In the genomic region with DNA sequence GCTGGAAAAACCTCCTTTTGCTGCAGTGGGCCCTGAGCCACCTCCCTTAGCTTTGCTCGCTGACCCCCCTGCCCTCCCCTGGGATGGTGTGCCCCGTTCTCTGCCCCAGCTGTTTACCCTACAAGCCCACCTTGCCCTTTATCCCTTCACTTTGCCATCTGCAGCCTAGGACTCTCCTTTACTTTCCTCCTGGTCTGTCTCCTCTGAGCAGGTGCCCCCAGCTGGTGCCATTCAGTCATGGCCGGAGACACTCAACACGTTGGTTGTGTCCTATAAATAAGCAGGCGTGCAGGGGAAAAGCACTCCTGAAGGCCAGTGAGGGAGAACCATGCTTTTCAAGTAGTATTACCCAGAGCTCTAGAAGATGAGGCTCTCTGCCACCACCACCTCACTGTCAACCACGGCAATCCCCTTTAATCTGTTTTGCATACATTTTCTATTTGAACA, we compare ENCODE assay signal across 9 cellular contexts. TPM values are rescaled to one million over a fixed set of nuclear protein-coding genes. Genes with fewer than 3 reads are reported as not detected.
DNase-seq lines count a peak whose midpoint lies in the region; ATAC-seq, FAIRE-seq and TF ChIP-seq lines count a peak whose summit lies in the region.
"Had no signal": no experiment of that assay in that cellular context is flagged by ENCODE, and none has a peak within 500 bp of the region (broad histone marks: within the 10 kb centered on the region; RNA-seq: fewer than 3 reads in every experiment).

No MANE protein-coding gene starts in this region.

- no peaks in the 10 kb centered on the region for H3K79me2 ChIP-seq in K562 (ENCODE audit: control insufficient read depth, insufficient read depth, low read length)

- no peak for FAIRE-seq in K562 (lab: Jason Lieb, UNC)

- H2BK5ac ChIP-seq in neuronal stem cell (ENCODE audit: low read length) = no peak overlapping the region

- no peak overlapping the region for H2BK120ac ChIP-seq in neuronal stem cell (ENCODE audit: low read depth, low read length)

- no peak for TF ChIP-seq EP300 in K562 (IDR thresholded peaks at IDR 0.05; ENCODE audit: low read length)

- intact Hi-C loops in K562 (cut with micrococcal nuclease) = no loop called here

- in situ Hi-C loops in K562 (cut with MboI) = no loop called here

- H4K8ac ChIP-seq in neuronal stem cell (ENCODE audit: low read depth, low read length) = no peak overlapping the region

- BruUV-seq in K562 (replicated peaks; lab: Mats Ljungman, UMichigan) = no TSS peak

- H3K4me3 ChIP-seq in K562 (no peak overlapping the region), neuronal stem cell (ENCODE audit: low read length in 2 of 2) (no peak overlapping the region)

- H3K4me1 ChIP-seq in K562 (replicated peaks in 1 of 2; ENCODE audit: control insufficient read depth in 2 of 2, insufficient read depth in 2 of 2, low read length in 2 of 2) (peaks cover 5 to 7% of the 10 kb centered on the region in 2 experiments; a peak in 4 of 5 replicates), neuronal stem cell (ENCODE audit: control insufficient read depth in 2 of 2, insufficient read depth in 1 of 2, low read depth in 1 of 2, low read length in 2 of 2) (peaks cover 35% of the 10 kb centered on the region in 2 donors)

- TF ChIP-seq RAD21 in K562 (CRISPR knock-in tag; conservative IDR thresholded peaks at IDR 0.05 in 1 of 2, IDR thresholded peaks at IDR 0.05 in 1 of 2) = no peak

- POLR2A ChIA-PET in K562 (lab: Yijun Ruan, JAX) = interaction anchor here (2.0 kb wide), 1 partner anchor 13 kb away, joined by 6 read pairs; the partner anchor contains the start of gene DEPP1

- no peaks in the 10 kb centered on the region for H3K79me1 ChIP-seq in neuronal stem cell (ENCODE audit: low read depth, low read length)

- H3K27me3 ChIP-seq in K562 (ENCODE audit: control insufficient read depth in 2 of 2, insufficient read depth in 2 of 2, low read length in 2 of 2) (peaks cover 2 to 31% of the 10 kb centered on the region in 2 experiments; a peak in 2 of 5 replicates), neuronal stem cell (ENCODE audit: control insufficient read depth in 3 of 3, insufficient read depth in 3 of 3, low read depth in 1 of 3, low read length in 3 of 3) (no peaks in the 10 kb centered on the region)

- TF ChIP-seq CTCF in K562 (IDR thresholded peaks at IDR 0.05 in 2 of 3, conservative IDR thresholded peaks at IDR 0.05 in 1 of 3; ENCODE audit: insufficient read depth in 2 of 3, low read depth in 1 of 3, low read length in 3 of 3) = no peak

- H4K20me1 ChIP-seq in K562 (replicated peaks; ENCODE audit: control insufficient read depth, insufficient read depth, low read length) = no peaks in the 10 kb centered on the region

- DNase-seq in K562 (ENCODE audit: extremely low read depth in 1 of 4, low spot score in 3 of 4) (no peak), neuronal stem cell (ENCODE audit: low spot score) (no peak), NCI-H1048 (lab: John Stamatoyannopoulos, UW) (no peak), DMS 273 treated with DMSO at 0.1 percent for 48 hours (lab: John Stamatoyannopoulos, UW) (no peak), 8988T (no peak)
- DNase-seq: NCI-H1436 had no signal

- H3K14ac ChIP-seq in neuronal stem cell (ENCODE audit: low read length) = no peak overlapping the region

- no peaks in the 10 kb centered on the region for H3K36me3 ChIP-seq in K562 (ENCODE audit: control insufficient read depth, insufficient read depth, low read length)
- peaks cover 0 to 2% of the 10 kb centered on the region in 2 donors for H3K36me3 ChIP-seq in neuronal stem cell (replicated peaks in 1 of 2; ENCODE audit: control insufficient read depth in 2 of 2, insufficient read depth in 2 of 2, low read length in 2 of 2)

- H3K27ac ChIP-seq in K562 (ENCODE audit: extremely low read depth, low read depth, low read length) (no peak overlapping the region), neuronal stem cell (replicated peaks; ENCODE audit: low read length) (no peak overlapping the region)

- CTCF ChIA-PET in K562 (lab: Yijun Ruan, JAX; ENCODE audit: low intra/inter-chr PET ratio) = no interaction called here

- H3K9me3 ChIP-seq in K562 (replicated peaks; ENCODE audit: control insufficient read depth, insufficient read depth, low read depth, low read length) = no peaks in the 10 kb centered on the region
- H3K9me3 ChIP-seq in neuronal stem cell (replicated peaks in 1 of 2; ENCODE audit: control insufficient read depth in 2 of 2, insufficient read depth in 1 of 2, low read depth in 1 of 2, low read length in 2 of 2) = no peaks in the 10 kb centered on the region

- no peak overlapping the region for H2BK12ac ChIP-seq in neuronal stem cell (ENCODE audit: low read length)

- H3K9ac ChIP-seq in K562 (ENCODE audit: insufficient read depth in 1 of 2, low read depth in 2 of 2, low read length in 2 of 2) = no peak overlapping the region
- H3K9ac ChIP-seq in neuronal stem cell (ENCODE audit: low read depth, low read length, poor library complexity) = no peak overlapping the region

- H2BK15ac ChIP-seq in neuronal stem cell (ENCODE audit: low read length) = no peak overlapping the region

- no peak overlapping the region for H4K91ac ChIP-seq in neuronal stem cell (ENCODE audit: low read depth, low read length, poor library complexity)

- H2AK5ac ChIP-seq in neuronal stem cell (ENCODE audit: low read depth, low read length) = peak overlapping the region; percentile 23

- H3K9me1 ChIP-seq in K562 (ENCODE audit: control insufficient read depth, insufficient read depth, low read length) = no peaks in the 10 kb centered on the region

- peak overlapping the region; percentile 53 for H3K18ac ChIP-seq in neuronal stem cell (ENCODE audit: low read length)

- peak; percentile 42 for ATAC-seq in GM18520 (IDR thresholded peaks at IDR 0.05; ENCODE audit: unreplicated experiment)
- peak; percentile 30 for ATAC-seq in HG02623 (IDR thresholded peaks at IDR 0.05; ENCODE audit: unreplicated experiment)
- ATAC-seq in K562 = no peak
- ATAC-seq in GM18873 (IDR thresholded peaks at IDR 0.05; ENCODE audit: low FRiP score, unreplicated experiment) = no peak

- TF ChIP-seq POLR2A in K562 (conservative IDR thresholded peaks at IDR 0.05) = no peak

- H2AFZ ChIP-seq in K562 (ENCODE audit: low read depth, low read length) (peak overlapping the region; percentile 81; the same call in 1 of the 2 replicates), neuronal stem cell (ENCODE audit: low read length) (no peak overlapping the region)

- no peak overlapping the region for H3K4me2 ChIP-seq in K562 (ENCODE audit: insufficient read depth, low read length)
- H3K4me2 ChIP-seq in neuronal stem cell (ENCODE audit: insufficient read depth, low read length, poor library complexity, severe bottlenecking) = no peak overlapping the region

- WGBS in K562 (ENCODE audit: insufficient coverage, low coverage, missing lambda C conversion rate) = 41% methylated on average over 6 of the region's 6 CpGs
- WGBS in neuronal stem cell (ENCODE audit: extremely low coverage in 2 of 2, insufficient read length in 2 of 2, insufficient replicate concordance in 1 of 2), 2 donors = no CpG with 5 or more reads among the region's 6 CpGs

- no peak overlapping the region for H3K23ac ChIP-seq in neuronal stem cell (ENCODE audit: low read depth, low read length, poor library complexity)

- no peak overlapping the region for H3K4ac ChIP-seq in neuronal stem cell (ENCODE audit: low read length)

RNA-seq across cellular contexts. Expression of gene RASSF4, which starts 6.1 kb away (rescaled TPM):
- 0.21 and 0.58 TPM in 2 replicates for total RNA-seq in K562 (2011; cell fraction: chromatin; rRNA removed; ENCODE audit: low replicate concordance)
- total RNA-seq in K562 (2011; cell fraction: nucleolus; rRNA removed) = 0.17 and 0.66 TPM in 2 replicates
- 0.15 and 0.29 TPM in 2 replicates for total RNA-seq in K562 (2011; cell fraction: nucleoplasm; rRNA removed)
- total RNA-seq in K562 (2014; rRNA removed) = 0.04 and 0.09 TPM in 2 replicates
- not detected in 2 replicates for total RNA-seq in K562 (2014; rRNA removed; fragmentation: Illumina TruSeq; extraction: Trizol)
- total RNA-seq in K562 (2015; rRNA removed; fragmentation: Illumina TruSeq; extraction: Trizol) = not detected in 2 replicates
- total RNA-seq in K562 (2021) = 0.18 and 0.62 TPM in 2 replicates
- 0.05 and 0.13 TPM in 2 replicates for polyA plus RNA-seq in K562 (2011; rRNA removed)
- polyA plus RNA-seq in K562 (2011; cell fraction: cytosol; rRNA removed) = 0.04 and 0.30 TPM in 2 replicates
- 0.25 and 0.30 TPM in 2 replicates for polyA plus RNA-seq in K562 (2011; cell fraction: nucleus; rRNA removed)
- polyA plus RNA-seq in K562 (2012) = 0.20 and 0.68 TPM in 2 replicates
- polyA plus RNA-seq in K562 (2014; fragmentation: Illumina TruSeq; extraction: Trizol) = 0.10 TPM in 1 of 2 replicates, not detected in the other
- polyA plus RNA-seq in K562 (2014; fragmentation: Nextera tagmentation; extraction: Ambion mirVana) = under 1 TPM in 1 of 2 experiments, not detected in 1; 0.01 TPM
- 0.13 TPM in 1 of 2 replicates, not detected in the other for polyA plus RNA-seq in K562 (2014; rRNA removed)
- polyA minus RNA-seq in K562 (2011; rRNA and poly(A)+ RNA removed) = not detected in 2 replicates
- polyA minus RNA-seq in K562 (2011; cell fraction: cytosol; rRNA and poly(A)+ RNA removed) = not detected in 2 replicates
- not detected in 2 replicates for polyA minus RNA-seq in K562 (2011; cell fraction: nucleus; rRNA and poly(A)+ RNA removed)
- 13.0 TPM for polyA plus RNA-seq in neuronal stem cell (2013, experiment 1 of 2)
- 13.1 TPM for polyA plus RNA-seq in neuronal stem cell (2013, experiment 2 of 2)

RNA-seq across cellular contexts. Expression of gene DEPP1, which starts 12.9 kb away (rescaled TPM):
- 0.32 and 3.0 TPM in 2 replicates for total RNA-seq in K562 (2011; cell fraction: chromatin; rRNA removed; ENCODE audit: low replicate concordance)
- total RNA-seq in K562 (2011; cell fraction: nucleolus; rRNA removed) = 2.4 and 4.7 TPM in 2 replicates
- 1.5 and 2.3 TPM in 2 replicates for total RNA-seq in K562 (2011; cell fraction: nucleoplasm; rRNA removed)
- total RNA-seq in K562 (2014; rRNA removed) = 0.33 and 0.54 TPM in 2 replicates
- 0.06 and 0.07 TPM in 2 replicates for total RNA-seq in K562 (2014; rRNA removed; fragmentation: Illumina TruSeq; extraction: Trizol)
- total RNA-seq in K562 (2015; rRNA removed; fragmentation: Illumina TruSeq; extraction: Trizol) = 0.11 and 0.18 TPM in 2 replicates
- 0.34 and 0.40 TPM in 2 replicates for total RNA-seq in K562 (2021)
- 0.42 and 1.1 TPM in 2 replicates for polyA plus RNA-seq in K562 (2011; rRNA removed)
- 1.3 and 1.5 TPM in 2 replicates for polyA plus RNA-seq in K562 (2011; cell fraction: cytosol; rRNA removed)
- polyA plus RNA-seq in K562 (2011; cell fraction: nucleus; rRNA removed) = 0.47 and 1.1 TPM in 2 replicates
- polyA plus RNA-seq in K562 (2012) = 0.46 and 1.3 TPM in 2 replicates
- polyA plus RNA-seq in K562 (2014; fragmentation: Illumina TruSeq; extraction: Trizol) = 0.19 TPM in 2 replicates
- polyA plus RNA-seq in K562 (2014; fragmentation: Nextera tagmentation; extraction: Ambion mirVana) = under 1 TPM in 1 of 2 experiments, not detected in 1; 0.04 TPM
- polyA plus RNA-seq in K562 (2014; rRNA removed) = 0.21 and 0.26 TPM in 2 replicates
- polyA minus RNA-seq in K562 (2011; rRNA and poly(A)+ RNA removed) = 0.77 and 1.1 TPM in 2 replicates
- 0.76 and 1.8 TPM in 2 replicates for polyA minus RNA-seq in K562 (2011; cell fraction: cytosol; rRNA and poly(A)+ RNA removed)
- 1.9 and 3.2 TPM in 2 replicates for polyA minus RNA-seq in K562 (2011; cell fraction: nucleus; rRNA and poly(A)+ RNA removed)
- 0.22 TPM for polyA plus RNA-seq in neuronal stem cell (2013, experiment 1 of 2)
- polyA plus RNA-seq in neuronal stem cell (2013, experiment 2 of 2) = 0.26 TPM

RNA-seq across cellular contexts. Expression of gene ZNF22, which starts 35.0 kb away (rescaled TPM):
- 6.0 and 13.6 TPM in 2 replicates for total RNA-seq in K562 (2011; cell fraction: chromatin; rRNA removed; ENCODE audit: low replicate concordance)
- 5.3 and 7.1 TPM in 2 replicates for total RNA-seq in K562 (2011; cell fraction: nucleolus; rRNA removed)
- total RNA-seq in K562 (2011; cell fraction: nucleoplasm; rRNA removed) = 9.9 and 11.2 TPM in 2 replicates
- 35.9 and 36.2 TPM in 2 replicates for total RNA-seq in K562 (2014; rRNA removed)
- 68.4 and 69.4 TPM in 2 replicates for total RNA-seq in K562 (2014; rRNA removed; fragmentation: Illumina TruSeq; extraction: Trizol)
- total RNA-seq in K562 (2015; rRNA removed; fragmentation: Illumina TruSeq; extraction: Trizol) = 47.9 and 48.6 TPM in 2 replicates
- total RNA-seq in K562 (2021) = 40.5 and 52.9 TPM in 2 replicates
- polyA plus RNA-seq in K562 (2011; rRNA removed) = 39.2 and 51.2 TPM in 2 replicates
- polyA plus RNA-seq in K562 (2011; cell fraction: cytosol; rRNA removed) = 9.3 and 18.6 TPM in 2 replicates
- polyA plus RNA-seq in K562 (2011; cell fraction: nucleus; rRNA removed) = 7.4 and 12.9 TPM in 2 replicates
- polyA plus RNA-seq in K562 (2012) = 38.3 and 41.5 TPM in 2 replicates
- polyA plus RNA-seq in K562 (2014; fragmentation: Illumina TruSeq; extraction: Trizol) = 51.3 and 62.2 TPM in 2 replicates
- 10 to 100 TPM; 92.2 to 98.7 TPM for polyA plus RNA-seq in K562 (2014; fragmentation: Nextera tagmentation; extraction: Ambion mirVana)
- polyA plus RNA-seq in K562 (2014; rRNA removed) = 42.4 and 60.4 TPM in 2 replicates
- 19.0 and 19.4 TPM in 2 replicates for polyA minus RNA-seq in K562 (2011; rRNA and poly(A)+ RNA removed)
- 5.3 and 8.3 TPM in 2 replicates for polyA minus RNA-seq in K562 (2011; cell fraction: cytosol; rRNA and poly(A)+ RNA removed)
- polyA minus RNA-seq in K562 (2011; cell fraction: nucleus; rRNA and poly(A)+ RNA removed) = 5.3 and 11.1 TPM in 2 replicates
- polyA plus RNA-seq in neuronal stem cell (2013, experiment 1 of 2) = 65.4 TPM
- 66.3 TPM for polyA plus RNA-seq in neuronal stem cell (2013, experiment 2 of 2)

RNA-seq across cellular contexts. Expression of gene TMEM72, which starts 54.5 kb away (rescaled TPM):
- not detected in 2 replicates for total RNA-seq in K562 (2011; cell fraction: chromatin; rRNA removed; ENCODE audit: low replicate concordance)
- total RNA-seq in K562 (2011; cell fraction: nucleolus; rRNA removed) = not detected in 2 replicates
- not detected in 2 replicates for total RNA-seq in K562 (2011; cell fraction: nucleoplasm; rRNA removed)
- total RNA-seq in K562 (2014; rRNA removed) (not detected in 2 replicates), K562 (2014; rRNA removed; fragmentation: Illumina TruSeq; extraction: Trizol) (not detected in 2 replicates), K562 (2015; rRNA removed; fragmentation: Illumina TruSeq; extraction: Trizol) (not detected in 2 replicates), K562 (2021) (not detected in 2 replicates)
- polyA plus RNA-seq in K562 (2011; rRNA removed) (not detected in 2 replicates), K562 (2014; fragmentation: Illumina TruSeq; extraction: Trizol) (not detected in 2 replicates), K562 (2014; fragmentation: Nextera tagmentation; extraction: Ambion mirVana) (not detected), K562 (2014; rRNA removed) (not detected in 2 replicates)
- not detected in 2 replicates for polyA plus RNA-seq in K562 (2011; cell fraction: cytosol; rRNA removed)
- polyA plus RNA-seq in K562 (2011; cell fraction: nucleus; rRNA removed) = not detected in 2 replicates
- polyA plus RNA-seq in K562 (2012) = not detected in 2 replicates
- polyA minus RNA-seq in K562 (2011; rRNA and poly(A)+ RNA removed) = not detected in 2 replicates
- not detected in 2 replicates for polyA minus RNA-seq in K562 (2011; cell fraction: cytosol; rRNA and poly(A)+ RNA removed)
- polyA minus RNA-seq in K562 (2011; cell fraction: nucleus; rRNA and poly(A)+ RNA removed) = not detected in 2 replicates
- polyA plus RNA-seq in neuronal stem cell (2013, experiment 1 of 2) = not detected
- polyA plus RNA-seq in neuronal stem cell (2013, experiment 2 of 2) = 0.03 TPM

Comparison
In these comparisons a context has a peak if more than half of its experiments do, and no peak if none do; other contexts are left out.
1. ATAC-seq: peak in GM18520 (single experiment) and HG02623 (single experiment); none in K562 (single experiment) and GM18873 (single experiment).